In genomic region chr17:44400226-44400847, GRCh38 we compare ENCODE assay signal across 8 cellular contexts. TPM values are rescaled to one million over a fixed set of nuclear protein-coding genes. Genes with fewer than 3 reads are reported as not detected.
DNase-seq lines count a peak whose midpoint lies in the region; ATAC-seq, FAIRE-seq and TF ChIP-seq lines count a peak whose summit lies in the region.

No MANE protein-coding gene starts in this region.

- H3K4me3 ChIP-seq in AG04449 (ENCODE audit: low read depth, low read length), result no peak overlapping the region
- H3K4me3 ChIP-seq in WERI-Rb-1 (ENCODE audit: low read depth, low read length), result no peak overlapping the region
- no peak overlapping the region for H3K4me3 ChIP-seq in keratinocyte (ENCODE audit: control insufficient read depth in 2 of 3, extremely low read depth in 1 of 3, insufficient read depth in 2 of 3, low read depth in 1 of 3, low read length in 3 of 3)
- H3K4me3 ChIP-seq in ovary, result no peak overlapping the region

- TF ChIP-seq EP300 in ovary (IDR thresholded peaks at IDR 0.05), result no peak

- H3K9me1 ChIP-seq in keratinocyte (ENCODE audit: control insufficient read depth, extremely low read depth, insufficient read depth, low read length), result no peaks in the 10 kb centered on the region

- no peaks in the 10 kb centered on the region for H3K4me1 ChIP-seq in keratinocyte (ENCODE audit: control insufficient read depth, extremely low read depth, insufficient read depth, low read length)
- no peaks in the 10 kb centered on the region for H3K4me1 ChIP-seq in ovary (ENCODE audit: insufficient read depth)

- TF ChIP-seq CTCF in AG04449 (IDR thresholded peaks at IDR 0.05; ENCODE audit: insufficient read depth, low read length, missing control alignments) (peak; percentile 41), WERI-Rb-1 (IDR thresholded peaks at IDR 0.05; ENCODE audit: low read depth, low read length) (peak; percentile 64), keratinocyte (optimal IDR thresholded peaks at IDR 0.05 in 1 of 3, IDR thresholded peaks at IDR 0.05 in 1 of 3, conservative IDR thresholded peaks at IDR 0.05 in 1 of 3; ENCODE audit: extremely low read depth in 1 of 3, insufficient read depth in 2 of 3, low read length in 3 of 3) (peak; percentile 32 to 57 (median 48)), ovary (IDR thresholded peaks at IDR 0.05) (no peak)

- intact Hi-C loops in ovary (cut with DNase I), result no loop called here

- no peak for ATAC-seq in T-cell (replicated peaks in 1 of 4)

- H3K36me3 Mint-ChIP-seq in T-cell, result peaks cover 45% of the 10 kb centered on the region

- no peaks in the 10 kb centered on the region for H3K27me3 Mint-ChIP-seq in T-cell

- H3K27ac ChIP-seq in WERI-Rb-1 (no peak overlapping the region), keratinocyte (ENCODE audit: control insufficient read depth, insufficient read depth, low read length) (no peak overlapping the region), ovary (no peak overlapping the region)

- H2AFZ ChIP-seq in keratinocyte (ENCODE audit: control insufficient read depth, low read length), result no peak overlapping the region

- POLR2A ChIA-PET in AG04449 (lab: Yijun Ruan, JAX), result no interaction called here
- POLR2A ChIA-PET in T-cell (lab: Charles Lee), result interaction anchor here in 1 of 2 donors (0.6 kb wide), 1 partner anchor 252 kb away, joined by 3 read pairs; no protein-coding TSS in a partner anchor

- FAIRE-seq in GM12891 (lab: Jason Lieb, UNC) (peak; percentile 69), keratinocyte (lab: Jason Lieb, UNC) (no peak)

- no peak overlapping the region for H3K9ac ChIP-seq in keratinocyte (ENCODE audit: control insufficient read depth, extremely low read depth, insufficient read depth, low read length)

- H3K27ac Mint-ChIP-seq in T-cell, result no peak overlapping the region

- no peaks in the 10 kb centered on the region for H3K9me3 ChIP-seq in WERI-Rb-1 (ENCODE audit: severe bottlenecking)
- H3K9me3 ChIP-seq in keratinocyte (ENCODE audit: control insufficient read depth, low read depth, low read length), result no peaks in the 10 kb centered on the region
- H3K9me3 ChIP-seq in ovary, result no peaks in the 10 kb centered on the region

- H3K4me1 Mint-ChIP-seq in T-cell, result peaks cover 0 to 4% (median 0%) of the 10 kb centered on the region in 3 donors

- 86 to 88% (median 87%) methylated on average over 3 of the region's 3 CpGs for WGBS in ovary, 3 donors

- H3K36me3 ChIP-seq in WERI-Rb-1 (peaks cover 75% of the 10 kb centered on the region), keratinocyte (ENCODE audit: control insufficient read depth in 2 of 2, extremely low read depth in 1 of 2, insufficient read depth in 2 of 2, low read length in 2 of 2) (peaks cover 25 to 35% of the 10 kb centered on the region in 2 experiments), ovary (no peaks in the 10 kb centered on the region)

- no peaks in the 10 kb centered on the region for H3K9me3 Mint-ChIP-seq in T-cell

- H4K20me1 ChIP-seq in keratinocyte (ENCODE audit: control insufficient read depth, extremely low read depth, insufficient read depth, low read length), result no peaks in the 10 kb centered on the region

- H3K4me3 Mint-ChIP-seq in T-cell, result no peak overlapping the region

- DNase-seq in AG04449 (ENCODE audit: low read depth, low spot score) (no peak), GM12891 (ENCODE audit: insufficient read length, low spot score) (no peak), WERI-Rb-1 (no peak), keratinocyte (ENCODE audit: low read depth, low spot score) (no peak), ovary (no peak), T-cell (no peak), putamen (ENCODE audit: low spot score) (no peak)
- DNase-seq in activated CD4-positive, alpha-beta T cell treated with anti-CD3 and anti-CD28 coated beads, Interleukin-2, amount 50 U/mL, for 4 hours, result no peak

- CTCF ChIA-PET in AG04449 (lab: Yijun Ruan, JAX) (interaction anchor here (0.6 to 9.4 kb wide), 33 partner anchors 9 to 291 kb away, joined by 3 to 114 read pairs (median 4); partner anchors contain the start of genes FAM171A2 and ITGA2B), T-cell (lab: Charles Lee) (no interaction called here)

- no peak for TF ChIP-seq POLR2A in GM12891 (IDR thresholded peaks at IDR 0.05; ENCODE audit: low read depth, low read length)
- TF ChIP-seq POLR2A in ovary (IDR thresholded peaks at IDR 0.05), result no peak

- H3K4me2 ChIP-seq in keratinocyte (ENCODE audit: control insufficient read depth, extremely low read depth, insufficient read depth, low read depth, low read length), result no peak overlapping the region

- no peaks in the 10 kb centered on the region for H3K79me2 ChIP-seq in keratinocyte (ENCODE audit: control insufficient read depth, insufficient read depth, low read length)

- dilution Hi-C loops in keratinocyte (cut with MboI; ENCODE audit: extremely low pct_ligation_motif_present, low sequenced_read_pairs), result no loop called here

- H3K27me3 ChIP-seq in WERI-Rb-1 (ENCODE audit: insufficient read depth, low read depth, severe bottlenecking) (no peaks in the 10 kb centered on the region), keratinocyte (ENCODE audit: control insufficient read depth, extremely low read depth, insufficient read depth, low read length) (no peaks in the 10 kb centered on the region), ovary (no peaks in the 10 kb centered on the region)

TF ChIP-seq in GM12891, 5 proteins besides CTCF, POLR2A, EP300 and RAD21:
- TF ChIP-seq TAF1 (IDR thresholded peaks at IDR 0.05; ENCODE audit: low read depth, low read length), result no peak
- TF ChIP-seq POLR2AphosphoS5 (IDR thresholded peaks at IDR 0.05; ENCODE audit: low read depth, low read length), result no peak
- no peak for TF ChIP-seq PAX5 (IDR thresholded peaks at IDR 0.05; ENCODE audit: insufficient read depth, low read length, severe bottlenecking)
- no peak for TF ChIP-seq POU2F2 (IDR thresholded peaks at IDR 0.05; ENCODE audit: low read depth, low read length)
- TF ChIP-seq SPI1 (IDR thresholded peaks at IDR 0.05; ENCODE audit: low read depth, low read length), result no peak

RNA-seq across cellular contexts. Expression of gene ITGA2B, which starts 10.9 kb away (rescaled TPM):
- 0.10 TPM for polyA plus RNA-seq in GM12891 (2012; ENCODE audit: low read depth, missing spikeins)
- 0.06 TPM in 1 of 3 replicates, not detected in the others for polyA plus RNA-seq in keratinocyte
- polyA plus RNA-seq in keratinocyte (2011; ENCODE audit: low read depth), result not detected
- polyA plus RNA-seq in keratinocyte (2011; cell fraction: cytosol; rRNA removed), result not detected in 2 replicates
- 0.09 and 0.11 TPM in 2 replicates for polyA plus RNA-seq in keratinocyte (2011; cell fraction: nucleus; rRNA removed)
- polyA plus RNA-seq in keratinocyte (2012; ENCODE audit: low replicate concordance), result 0.07 TPM in 1 of 2 replicates, not detected in the other
- not detected in 3 replicates for polyA minus RNA-seq in keratinocyte
- polyA minus RNA-seq in keratinocyte (2011; cell fraction: cytosol; rRNA and poly(A)+ RNA removed), result not detected
- 0.54 TPM in 1 of 2 replicates, not detected in the other for polyA minus RNA-seq in keratinocyte (2011; cell fraction: nucleus; rRNA and poly(A)+ RNA removed)
- total RNA-seq in ovary, result 1 to 10 TPM in 6 of 7 donors, under 1 TPM in 1; 0.60 to 5.2 (median 2.2) TPM
- polyA plus RNA-seq in ovary, result 1 to 10 TPM in 1 of 2 donors, under 1 TPM in 1; 0.88 to 1.6 TPM
- 1 to 10 TPM in 3 of 5 donors, under 1 TPM in 2; 0.41 to 3.9 (median 1.1) TPM for total RNA-seq in T-cell

RNA-seq across cellular contexts. Expression of gene FAM171A2, which starts 36.7 kb away (rescaled TPM):
- 0.98 TPM for polyA plus RNA-seq in GM12891 (2012; ENCODE audit: low read depth, missing spikeins)
- polyA plus RNA-seq in keratinocyte, result 0.35 to 0.95 TPM (median 0.37 TPM) in 3 replicates
- polyA plus RNA-seq in keratinocyte (2011; ENCODE audit: low read depth), result not detected
- 0.28 and 0.84 TPM in 2 replicates for polyA plus RNA-seq in keratinocyte (2011; cell fraction: cytosol; rRNA removed)
- polyA plus RNA-seq in keratinocyte (2011; cell fraction: nucleus; rRNA removed), result 0.94 and 1.6 TPM in 2 replicates
- polyA plus RNA-seq in keratinocyte (2012; ENCODE audit: low replicate concordance), result 0.72 and 1.0 TPM in 2 replicates
- 0.38 to 1.7 TPM (median 0.53 TPM) in 3 replicates for polyA minus RNA-seq in keratinocyte
- 0.58 TPM for polyA minus RNA-seq in keratinocyte (2011; cell fraction: cytosol; rRNA and poly(A)+ RNA removed)
- 2.1 and 2.6 TPM in 2 replicates for polyA minus RNA-seq in keratinocyte (2011; cell fraction: nucleus; rRNA and poly(A)+ RNA removed)
- 10 to 100 TPM in 6 of 7 donors, 1 to 10 TPM in 1; 8.5 to 23.7 (median 11.5) TPM for total RNA-seq in ovary
- polyA plus RNA-seq in ovary, result 1 to 10 TPM in 1 of 2 donors, under 1 TPM in 1; 0.17 to 3.6 TPM
- total RNA-seq in T-cell, result 1 to 10 TPM in 2 of 5 donors, under 1 TPM in 3; 0.18 to 1.5 (median 0.89) TPM

RNA-seq across cellular contexts. Expression of gene GRN, which starts 55.2 kb away (rescaled TPM):
- 208 TPM for polyA plus RNA-seq in GM12891 (2012; ENCODE audit: low read depth, missing spikeins)
- polyA plus RNA-seq in keratinocyte, result 179 to 316 TPM (median 274 TPM) in 3 replicates
- 101 TPM for polyA plus RNA-seq in keratinocyte (2011; ENCODE audit: low read depth)
- polyA plus RNA-seq in keratinocyte (2011; cell fraction: cytosol; rRNA removed), result 328 and 700 TPM in 2 replicates
- polyA plus RNA-seq in keratinocyte (2011; cell fraction: nucleus; rRNA removed), result 1,175 and 2,003 TPM in 2 replicates
- polyA plus RNA-seq in keratinocyte (2012; ENCODE audit: low replicate concordance), result 414 and 541 TPM in 2 replicates
- 269 to 862 TPM (median 302 TPM) in 3 replicates for polyA minus RNA-seq in keratinocyte
- polyA minus RNA-seq in keratinocyte (2011; cell fraction: cytosol; rRNA and poly(A)+ RNA removed), result 973 TPM
- polyA minus RNA-seq in keratinocyte (2011; cell fraction: nucleus; rRNA and poly(A)+ RNA removed), result 1,084 and 1,350 TPM in 2 replicates
- 100 to 1,000 TPM in 4 of 7 donors, 10 to 100 TPM in 3; 79.7 to 173 (median 112) TPM for total RNA-seq in ovary
- 10 to 100 TPM; 70.6 to 86.5 TPM for polyA plus RNA-seq in ovary
- total RNA-seq in T-cell, result 10 to 100 TPM; 21.0 to 48.3 (median 40.1) TPM

Comparison
In these comparisons a context has a peak if more than half of its experiments do, and no peak if none do; other contexts are left out.
1. CTCF ChIP-seq: peak in AG04449 (single experiment), WERI-Rb-1 (single experiment) and keratinocyte (3 of 3); none in ovary (0 of 3).